8 cellular contexts compared by ENCODE assay signal in genomic region chr11:62108017-62108750, GRCh38. TPM values are rescaled to one million over a fixed set of nuclear protein-coding genes. Genes with fewer than 3 reads are reported as not detected.
DNase-seq lines count a peak whose midpoint lies in the region; ATAC-seq and TF ChIP-seq lines count a peak whose summit lies in the region.

No MANE protein-coding gene starts in this region.

- H3K4me3 ChIP-seq in parathyroid adenoma (ENCODE audit: low read depth, low read length), result no peak overlapping the region

- peak overlapping the region; percentile 52 for H3K4me3 Mint-ChIP-seq in CD4-positive, alpha-beta T cell
- H3K4me3 Mint-ChIP-seq in WTC11, result no peak overlapping the region

- H3K4me1 Mint-ChIP-seq in CD4-positive, alpha-beta T cell (ENCODE audit: low read depth), result peaks cover 11% of the 10 kb centered on the region
- peaks cover 14% of the 10 kb centered on the region for H3K4me1 Mint-ChIP-seq in WTC11

- H2AFZ ChIP-seq in parathyroid adenoma, result no peak overlapping the region

- H3K9ac ChIP-seq in parathyroid adenoma, result no peak overlapping the region

- H3K4me2 ChIP-seq in parathyroid adenoma (ENCODE audit: low read length), result no peak overlapping the region

- H3K27ac ChIP-seq in CD4-positive, alpha-beta T cell (ENCODE audit: low read depth, low read length), result no peak overlapping the region
- no peak overlapping the region for H3K27ac ChIP-seq in parathyroid adenoma

- H3K27me3 Mint-ChIP-seq in CD4-positive, alpha-beta T cell, result no peaks in the 10 kb centered on the region
- peaks cover 4% of the 10 kb centered on the region; the same call in 1 of the 2 replicates for H3K27me3 Mint-ChIP-seq in WTC11 (ENCODE audit: low read depth)

- peak; percentile 62 for ATAC-seq in CD4-positive, alpha-beta T cell (ENCODE audit: poor library complexity)
- peak; percentile 70 for ATAC-seq in WTC11
- no peak for ATAC-seq in HG03045 (IDR thresholded peaks at IDR 0.05; ENCODE audit: unreplicated experiment)
- no peak for ATAC-seq in HG03025 (IDR thresholded peaks at IDR 0.05; ENCODE audit: low FRiP score, unreplicated experiment)

- no peaks in the 10 kb centered on the region for H3K9me3 ChIP-seq in CD4-positive, alpha-beta T cell (ENCODE audit: control insufficient read depth, low read length)
- H3K9me3 ChIP-seq in parathyroid adenoma (ENCODE audit: control insufficient read depth, low read length), result no peaks in the 10 kb centered on the region

- POLR2A ChIA-PET in CD4-positive, alpha-beta T cell (lab: Charles Lee), result interaction anchor here (1.0 to 1.7 kb wide), 8 partner anchors 15 to 315 kb away, joined by 3 to 11 read pairs (median 4); partner anchors contain the start of genes FEN1, FTH1, INCENP and TMEM258
- POLR2A ChIA-PET in WTC11 (lab: Charles Lee), result interaction anchor here (0.8 to 2.2 kb wide), 4 partner anchors 26 to 292 kb away, joined by 3 to 7 read pairs (median 4); partner anchors contain the start of gene FADS1

- no peaks in the 10 kb centered on the region for H3K27me3 ChIP-seq in CD4-positive, alpha-beta T cell (ENCODE audit: control insufficient read depth, insufficient read depth, low read length)
- H3K27me3 ChIP-seq in parathyroid adenoma (ENCODE audit: control insufficient read depth, insufficient read depth, low read length), result no peaks in the 10 kb centered on the region

- DNase-seq in CD4-positive, alpha-beta T cell, result peak in 4 of 10 experiments; percentile 19 to 33 (median 28)
- DNase-seq in GM13977 (ENCODE audit: low spot score), result peak; percentile 54
- peak; percentile 80 for DNase-seq in NCI-H2196 (lab: John Stamatoyannopoulos, UW; ENCODE audit: unreplicated experiment)
- DNase-seq in WTC11 (ENCODE audit: low spot score), result no peak
- DNase-seq in foreskin melanocyte, result peak; percentile 44

- CTCF ChIA-PET in CD4-positive, alpha-beta T cell (lab: Charles Lee), result interaction anchor here (0.6 to 8.4 kb wide), 35 partner anchors 9 to 375 kb away, joined by 3 to 132 read pairs (median 4); partner anchors contain the start of genes FADS1, FADS3, FEN1 and INCENP
- CTCF ChIA-PET in WTC11 (lab: Charles Lee), result interaction anchor here (0.5 to 5.4 kb wide), 67 partner anchors 9 to 1220 kb away, joined by 3 to 136 read pairs (median 4); partner anchors contain the start of genes BEST1, FADS1, FEN1 and FTH1

- no peaks in the 10 kb centered on the region for H3K36me3 Mint-ChIP-seq in CD4-positive, alpha-beta T cell (ENCODE audit: low read depth)
- peaks cover 4% of the 10 kb centered on the region for H3K36me3 Mint-ChIP-seq in WTC11

- H3K4me1 ChIP-seq in parathyroid adenoma, result no peaks in the 10 kb centered on the region

- intact Hi-C loops in CD4-positive, alpha-beta T cell (cut with DNase I, micrococcal nuclease), result loop anchor here (1.0 to 2.0 kb wide), 5 partner anchors 209 to 355 kb away; partner anchors contain the start of gene MYRF (in 1 of the 2)

- peak; percentile 85 for TF ChIP-seq CTCF in CD4-positive, alpha-beta T cell (IDR thresholded peaks at IDR 0.05)
- TF ChIP-seq CTCF in GM13977 (IDR thresholded peaks at IDR 0.05; ENCODE audit: extremely low read depth, insufficient read depth, missing control alignments) (peak; percentile 79), WTC11 (IDR thresholded peaks at IDR 0.05) (peak; percentile 62), parathyroid adenoma (IDR thresholded peaks at IDR 0.05) (peak; percentile 67)

- in situ Hi-C loops in GM13977 (cut with MboI; ENCODE audit: low pct_unique_long_range_greater_than_20kb, low sequenced_read_pairs, unreplicated experiment), result no loop called here

- no peaks in the 10 kb centered on the region for H3K79me2 ChIP-seq in parathyroid adenoma

- H3K9me3 Mint-ChIP-seq in CD4-positive, alpha-beta T cell, result no peaks in the 10 kb centered on the region
- H3K9me3 Mint-ChIP-seq in WTC11, result peaks cover 12% of the 10 kb centered on the region

- H3K36me3 ChIP-seq in parathyroid adenoma (ENCODE audit: control insufficient read depth, insufficient read depth, low read length), result no peaks in the 10 kb centered on the region

- H3K27ac Mint-ChIP-seq in CD4-positive, alpha-beta T cell, result no peak overlapping the region
- H3K27ac Mint-ChIP-seq in WTC11, result no peak overlapping the region

TF ChIP-seq in WTC11, 78 proteins besides CTCF, POLR2A, EP300 and RAD21:
- no peak for TF ChIP-seq ZMAT4 (CRISPR knock-in tag; IDR thresholded peaks at IDR 0.05)
- TF ChIP-seq PRRX2 (CRISPR knock-in tag; IDR thresholded peaks at IDR 0.05), result no peak
- no peak for TF ChIP-seq CREM (CRISPR knock-in tag; IDR thresholded peaks at IDR 0.05)
- no peak for TF ChIP-seq HMGXB4 (CRISPR knock-in tag; IDR thresholded peaks at IDR 0.05)
- no peak for TF ChIP-seq ZNF423 (CRISPR knock-in tag; IDR thresholded peaks at IDR 0.05)
- TF ChIP-seq ZBTB21 (CRISPR knock-in tag; IDR thresholded peaks at IDR 0.05; ENCODE audit: borderline replicate concordance), result no peak
- no peak for TF ChIP-seq OVOL2 (CRISPR knock-in tag; IDR thresholded peaks at IDR 0.05; ENCODE audit: borderline replicate concordance)

RNA-seq across cellular contexts. Expression of gene INCENP, which starts 15.6 kb away (rescaled TPM):
- 10 to 100 TPM; 12.6 to 16.3 TPM for total RNA-seq in CD4-positive, alpha-beta T cell
- 125 to 158 TPM (median 126 TPM) in 3 replicates for total RNA-seq in WTC11 (2021)

Comparison
In these comparisons a context has a peak if more than half of its experiments do, and no peak if none do; other contexts are left out.
1. ATAC-seq: peak in CD4-positive, alpha-beta T cell (single experiment) and WTC11 (single experiment); none in HG03045 (single experiment) and HG03025 (single experiment).
2. Peak in every context shown above with its lines, with median percentiles within 50 percentile points of each other: CTCF ChIP-seq.